ENCODE assay signal across 18 cellular contexts in genomic region chr1:53942149-53942957, GRCh38. TPM values are rescaled to one million over a fixed set of nuclear protein-coding genes. Genes with fewer than 3 reads are reported as not detected.
A peak's percentile ranks its signal among the peaks of the same experiment; 100 is the strongest.
DNase-seq lines count a peak whose midpoint lies in the region; ATAC-seq and TF ChIP-seq lines count a peak whose summit lies in the region.
"Had no signal": no experiment of that assay in that cellular context is flagged by ENCODE, and none has a peak within 500 bp of the region (broad histone marks: within the 10 kb centered on the region; RNA-seq: fewer than 3 reads in every experiment).

No MANE protein-coding gene starts in this region.

- no TSS peak for BruUV-seq in PC-3 (replicated peaks; lab: Mats Ljungman, UMichigan)

- peaks cover 69% of the 10 kb centered on the region for H3K4me1 ChIP-seq in PC-3 (ENCODE audit: insufficient read depth, low read length)

- ATAC-seq in activated naive CD4-positive, alpha-beta T cell treated with anti-CD3 and anti-CD28 coated beads, Interleukin-2, amount 50 U/mL, for 72 hours, result peak; percentile 35
- ATAC-seq in PC-3, result peak; percentile 5; the same call in 1 of the 2 replicates
- no peak for ATAC-seq in central memory CD8-positive, alpha-beta T cell (replicated peaks; ENCODE audit: extremely low read depth, poor library complexity, severe bottlenecking)
- ATAC-seq: lower lobe of right lung; naive thymus-derived CD4-positive, alpha-beta T cell had no signal

- no peaks in the 10 kb centered on the region for H3K9me2 ChIP-seq in PC-3 (replicated peaks; ENCODE audit: low read length)

- peak overlapping the region; percentile 51 to 95 for H3K27ac Mint-ChIP-seq in activated naive CD4-positive, alpha-beta T cell treated with anti-CD3 and anti-CD28 coated beads, Interleukin-2, amount 50 U/mL, for 72 hours
- peak overlapping the region; percentile 47 for H3K27ac Mint-ChIP-seq in central memory CD8-positive, alpha-beta T cell (ENCODE audit: low read depth)
- peak overlapping the region; percentile 20 for H3K27ac Mint-ChIP-seq in type B pancreatic cell

- peaks cover 12 to 46% of the 10 kb centered on the region in 2 donors for H3K36me3 Mint-ChIP-seq in activated naive CD4-positive, alpha-beta T cell treated with anti-CD3 and anti-CD28 coated beads, Interleukin-2, amount 50 U/mL, for 72 hours
- peaks cover 24% of the 10 kb centered on the region for H3K36me3 Mint-ChIP-seq in central memory CD8-positive, alpha-beta T cell (ENCODE audit: insufficient read depth)
- peaks cover 21% of the 10 kb centered on the region for H3K36me3 Mint-ChIP-seq in type B pancreatic cell

- no peak overlapping the region for H3K9ac ChIP-seq in PC-3 (ENCODE audit: low read length)

- H3K9me3 Mint-ChIP-seq in activated naive CD4-positive, alpha-beta T cell treated with anti-CD3 and anti-CD28 coated beads, Interleukin-2, amount 50 U/mL, for 72 hours, result peaks cover 0 to 4% of the 10 kb centered on the region in 2 donors
- no peaks in the 10 kb centered on the region for H3K9me3 Mint-ChIP-seq in central memory CD8-positive, alpha-beta T cell
- no peaks in the 10 kb centered on the region for H3K9me3 Mint-ChIP-seq in type B pancreatic cell
- H3K9me3 Mint-ChIP-seq: naive thymus-derived CD4-positive, alpha-beta T cell had no signal

- H3K27ac ChIP-seq in PC-3 (ENCODE audit: low read length), result peak overlapping the region; percentile 63
- H3K27ac ChIP-seq: lower lobe of right lung had no signal

- no peak overlapping the region for H3K4me3 ChIP-seq in PC-3 (ENCODE audit: low read length)
- H3K4me3 ChIP-seq: lower lobe of right lung had no signal

- peaks cover 12% of the 10 kb centered on the region for H3F3A ChIP-seq in PC-3 (ENCODE audit: low read length, unreplicated experiment)

- POLR2A ChIA-PET in PC-3 (lab: Charles Lee; ENCODE audit: unreplicated experiment), result interaction anchor here (0.5 kb wide), 1 partner anchor 707 kb away, joined by 4 read pairs; no protein-coding TSS in a partner anchor

- no peak for TF ChIP-seq CTCF in PC-3 (conservative IDR thresholded peaks at IDR 0.05; ENCODE audit: low read depth, low read length)
- no peak for TF ChIP-seq CTCF in type B pancreatic cell (conservative IDR thresholded peaks at IDR 0.05)
- TF ChIP-seq CTCF in GM10266 (IDR thresholded peaks at IDR 0.05; ENCODE audit: control insufficient read depth, insufficient read depth, low read depth, missing control alignments), result no peak

- intact Hi-C loops in PC-3 (cut with micrococcal nuclease), result no loop called here

- peaks cover 62% of the 10 kb centered on the region for H3K4me1 Mint-ChIP-seq in central memory CD8-positive, alpha-beta T cell
- H3K4me1 Mint-ChIP-seq in type B pancreatic cell (ENCODE audit: unreplicated experiment), result peaks cover 26% of the 10 kb centered on the region

- no peak overlapping the region for H2AFZ ChIP-seq in PC-3 (ENCODE audit: low read length)

- H3K79me2 ChIP-seq in PC-3 (ENCODE audit: low read length), result peaks cover 43% of the 10 kb centered on the region

- CTCF ChIA-PET in PC-3 (lab: Charles Lee), result no interaction called here

- H3K36me3 ChIP-seq in PC-3 (ENCODE audit: low read depth, low read length), result no peaks in the 10 kb centered on the region
- H3K36me3 ChIP-seq: lower lobe of right lung had no signal

- no peaks in the 10 kb centered on the region for H3K27me3 Mint-ChIP-seq in central memory CD8-positive, alpha-beta T cell
- H3K27me3 Mint-ChIP-seq in type B pancreatic cell, result no peaks in the 10 kb centered on the region
- H3K27me3 Mint-ChIP-seq: naive thymus-derived CD4-positive, alpha-beta T cell had no signal

- H3K9me3 ChIP-seq in PC-3 (ENCODE audit: low read length), result no peaks in the 10 kb centered on the region
- H3K9me3 ChIP-seq: lower lobe of right lung had no signal

- DNase-seq in activated naive CD4-positive, alpha-beta T cell treated with anti-CD3 and anti-CD28 coated beads, Interleukin-2, amount 50 U/mL, for 72 hours (ENCODE audit: low spot score in 2 of 2), result no peak
- DNase-seq in activated naive CD4-positive, alpha-beta T cell treated with Interleukin-2 at 50 U/mL for 16 hours, result no peak
- DNase-seq in PC-3, result peak; percentile 93
- DNase-seq in central memory CD8-positive, alpha-beta T cell (ENCODE audit: low spot score in 2 of 2), result no peak
- DNase-seq in type B pancreatic cell (ENCODE audit: extremely low spot score, unreplicated experiment), result no peak
- no peak for DNase-seq in NCI-H187 (lab: John Stamatoyannopoulos, UW)
- DNase-seq in GM10266 (ENCODE audit: extremely low spot score), result no peak
- DNase-seq in DMS 273 treated with DMSO at 0.1 percent for 48 hours (lab: John Stamatoyannopoulos, UW), result no peak
- DNase-seq: activated gamma-delta T cell treated with Interleukin-2 at 50 U/mL for 16 hours; AML-193; central memory CD4-positive, alpha-beta T cell; lower lobe of right lung; naive thymus-derived CD4-positive, alpha-beta T cell; NCI-H345; NK-92 treated with Interleukin-12 subunit alpha and Interleukin-12 subunit beta, amount 100 ng/mL, for 24 hours; T-helper 9 cell had no signal

- H4K20me1 ChIP-seq in PC-3 (ENCODE audit: low read length), result no peaks in the 10 kb centered on the region

- peak overlapping the region; percentile 87 for H3K4me3 Mint-ChIP-seq in central memory CD8-positive, alpha-beta T cell
- H3K4me3 Mint-ChIP-seq in type B pancreatic cell, result peak overlapping the region; percentile 10

- peak overlapping the region; percentile 45 for H3K4me2 ChIP-seq in PC-3 (ENCODE audit: low read length)

- no peaks in the 10 kb centered on the region for H3K27me3 ChIP-seq in PC-3 (ENCODE audit: low read length)

RNA-seq across cellular contexts. Expression of gene IFT25, which starts 3.1 kb away (rescaled TPM):
- total RNA-seq in activated naive CD4-positive, alpha-beta T cell treated with anti-CD3 and anti-CD28 coated beads, Interleukin-2, amount 50 U/mL, for 72 hours, result 10 to 100 TPM; 61.3 to 73.0 TPM
- total RNA-seq in PC-3 (2014; rRNA removed) (49.7 and 66.7 TPM in 2 replicates), type B pancreatic cell (ENCODE audit: low replicate concordance) (21.2 and 41.2 TPM in 2 replicates)

RNA-seq across cellular contexts. Expression of gene LRRC42, which starts 3.8 kb away (rescaled TPM):
- total RNA-seq in activated naive CD4-positive, alpha-beta T cell treated with anti-CD3 and anti-CD28 coated beads, Interleukin-2, amount 50 U/mL, for 72 hours, result 10 to 100 TPM; 31.6 to 35.8 TPM
- total RNA-seq in PC-3 (2014; rRNA removed) (23.9 and 27.3 TPM in 2 replicates), type B pancreatic cell (ENCODE audit: low replicate concordance) (50.1 and 52.9 TPM in 2 replicates)

RNA-seq across cellular contexts. Expression of gene DIO1, which starts 48.4 kb away (rescaled TPM):
- total RNA-seq in activated naive CD4-positive, alpha-beta T cell treated with anti-CD3 and anti-CD28 coated beads, Interleukin-2, amount 50 U/mL, for 72 hours, result not detected
- total RNA-seq in PC-3 (2014; rRNA removed) (not detected in 2 replicates), type B pancreatic cell (ENCODE audit: low replicate concordance) (4.1 and 6.0 TPM in 2 replicates)
- total RNA-seq: LHCN-M2; lower lobe of right lung; naive thymus-derived CD4-positive, alpha-beta T cell; pulmonary artery endothelial cell had no signal

RNA-seq across cellular contexts. Expression of gene YIPF1, which starts 52.8 kb away (rescaled TPM):
- total RNA-seq in activated naive CD4-positive, alpha-beta T cell treated with anti-CD3 and anti-CD28 coated beads, Interleukin-2, amount 50 U/mL, for 72 hours, result 10 to 100 TPM; 18.1 to 21.8 TPM
- total RNA-seq in PC-3 (2014; rRNA removed) (21.1 and 22.7 TPM in 2 replicates), type B pancreatic cell (ENCODE audit: low replicate concordance) (30.2 and 31.6 TPM in 2 replicates)

Comparison
In these comparisons a context has a peak if more than half of its experiments do, and no peak if none do; other contexts are left out.
1. H3K27ac Mint-ChIP-seq: peak in every context shown above with its lines; median percentile 73 in activated naive CD4-positive, alpha-beta T cell treated with anti-CD3 and anti-CD28 coated beads, Interleukin-2, amount 50 U/mL, for 72 hours; 47 in central memory CD8-positive, alpha-beta T cell; 20 in type B pancreatic cell.